19 cellular contexts compared by ENCODE assay signal in genomic region chr12:19474147-19474546, GRCh38. TPM values are rescaled to one million over a fixed set of nuclear protein-coding genes. Genes with fewer than 3 reads are reported as not detected.
DNase-seq lines count a peak whose midpoint lies in the region; ATAC-seq, FAIRE-seq and TF ChIP-seq lines count a peak whose summit lies in the region.
"Had no signal": no experiment of that assay in that cellular context is flagged by ENCODE, and none has a peak within 500 bp of the region (broad histone marks: within the 10 kb centered on the region; RNA-seq: fewer than 3 reads in every experiment).

No MANE protein-coding gene starts in this region.

- H3K27ac ChIP-seq in A549 (no peak overlapping the region), HEK293 (ENCODE audit: extremely low read depth, low read depth, low read length) (no peak overlapping the region)
- H3K27ac ChIP-seq: C4-2B had no signal

- H3K9me3 ChIP-seq in A549 (no peaks in the 10 kb centered on the region), HEK293 (ENCODE audit: control insufficient read depth, insufficient read depth, low read depth, low read length) (no peaks in the 10 kb centered on the region)

- no peak for DNase-seq in A549 (ENCODE audit: low read depth in 1 of 2, low spot score in 1 of 2)
- DNase-seq in sciatic nerve (ENCODE audit: low spot score) = no peak
- DNase-seq in activated naive CD4-positive, alpha-beta T cell treated with anti-CD3 and anti-CD28 coated beads, Interleukin-2, amount 50 U/mL, for 16 hours = no peak
- DNase-seq in iPS-NIHi11 (ENCODE audit: low spot score) = no peak
- no peak for DNase-seq in OCI-M1 (lab: John Stamatoyannopoulos, UW)
- DNase-seq in stimulated activated CD4-positive, alpha-beta T cell treated with anti-CD3 and anti-CD28 coated beads, Interleukin-4, amount 100 ng/mL, for 4 hours = no peak
- DNase-seq: DMS153; EL; H7; KBM-7; NCI-H1436; NCI-H2029; NCI-H2171; NCI-H446; NCI-H69; NK-92 treated with Interleukin-12 subunit alpha and Interleukin-12 subunit beta, amount 100 ng/mL, for 24 hours had no signal

- TF ChIP-seq EP300 in A549 (IDR thresholded peaks at IDR 0.05) = no peak

- POLR2A ChIA-PET in A549 (lab: Yijun Ruan, JAX) = no interaction called here
- POLR2A ChIA-PET in HEK293 (lab: Yijun Ruan, JAX) = no interaction called here

- peaks cover 32 to 45% of the 10 kb centered on the region in 2 experiments for H3K36me3 ChIP-seq in HEK293 (ENCODE audit: control insufficient read depth in 2 of 2, insufficient read depth in 1 of 2, low read length in 2 of 2)

- ATAC-seq in A549 (no peak), sciatic nerve (peak; percentile 56)

- H3K4me2 ChIP-seq in A549 = no peak overlapping the region

- no peaks in the 10 kb centered on the region for H3K4me1 ChIP-seq in A549
- H3K4me1 ChIP-seq in HEK293 (ENCODE audit: control insufficient read depth, insufficient read depth, low read length) = 0 out of 2 replicates have a peak, but pooled peaks cover 3% of the 10 kb centered on the region

- TF ChIP-seq CTCF in A549 (IDR thresholded peaks at IDR 0.05) (no peak), HEK293 (tag by site-specific recombination; IDR thresholded peaks at IDR 0.05) (no peak)

- intact Hi-C loops in sciatic nerve (cut with DNase I) = no loop called here

- no peak for TF ChIP-seq RAD21 in A549 (conservative IDR thresholded peaks at IDR 0.05 in 1 of 2, IDR thresholded peaks at IDR 0.05 in 1 of 2)

- no peak for TF ChIP-seq POLR2A in A549 (IDR thresholded peaks at IDR 0.05; ENCODE audit: low read length)

- CTCF ChIA-PET in A549 (lab: Yijun Ruan, JAX) = no interaction called here
- CTCF ChIA-PET in HEK293 (lab: Yijun Ruan, JAX) = interaction anchor here (0.6 kb wide), 1 partner anchor 26 kb away, joined by 3 read pairs; no protein-coding TSS in a partner anchor

- H3K4me3 ChIP-seq in A549 (no peak overlapping the region), HEK293 (ENCODE audit: low read depth, low read length) (no peak overlapping the region)

- FAIRE-seq in A549 (lab: Jason Lieb, UNC) (peak; percentile 56), endometrium (lab: Jason Lieb, UNC) (peak; percentile 64)

TF ChIP-seq in A549, 52 proteins besides CTCF, POLR2A, EP300 and RAD21 (continues in another document):
- TF ChIP-seq BHLHE40 (IDR thresholded peaks at IDR 0.05; ENCODE audit: low read depth, low read length) (no peak), MAX (IDR thresholded peaks at IDR 0.05) (no peak), JUN (IDR thresholded peaks at IDR 0.05) (no peak), PHF8 (IDR thresholded peaks at IDR 0.05; ENCODE audit: borderline replicate concordance, low read depth) (no peak), HMGXB4 (CRISPR knock-in tag; IDR thresholded peaks at IDR 0.05; ENCODE audit: borderline replicate concordance) (no peak), ZSCAN20 (CRISPR knock-in tag; IDR thresholded peaks at IDR 0.05) (no peak)
- TF ChIP-seq, protein P1, sequence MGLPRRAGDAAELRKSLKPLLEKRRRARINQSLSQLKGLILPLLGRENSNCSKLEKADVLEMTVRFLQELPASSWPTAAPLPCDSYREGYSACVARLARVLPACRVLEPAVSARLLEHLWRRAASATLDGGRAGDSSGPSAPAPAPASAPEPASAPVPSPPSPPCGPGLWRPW (IDR thresholded peaks at IDR 0.05) = no peak

TF ChIP-seq in HEK293, 187 proteins besides CTCF, POLR2A, EP300 and RAD21:
- TF ChIP-seq KLF9 (tag by site-specific recombination; IDR thresholded peaks at IDR 0.05; ENCODE audit: low read depth) (no peak), ZBTB17 (tag by site-specific recombination; IDR thresholded peaks at IDR 0.05) (no peak), ZNF629 (tag by site-specific recombination; IDR thresholded peaks at IDR 0.05) (0 out of 2 replicates have a peak, but pooled peaks have one; percentile 11), PRDM6 (tag by site-specific recombination; IDR thresholded peaks at IDR 0.05) (peak; percentile 70)

RNA-seq across cellular contexts. Expression of gene AEBP2, which starts 34.9 kb away (rescaled TPM):
- 23.5 and 34.5 TPM in 2 replicates for polyA plus RNA-seq in A549 (2011; rRNA removed)
- polyA plus RNA-seq in A549 (2012; cell fraction: cytosol; rRNA removed) = 7.8 and 9.9 TPM in 2 replicates
- polyA plus RNA-seq in A549 (2012; cell fraction: nucleus; rRNA removed) = 2.6 and 5.3 TPM in 2 replicates
- polyA plus RNA-seq in A549 (2017; fragmentation: RNase III; extraction: RNeasy Plus Mini Kit Qiagen cat#74134 plus additional on column Dnase treatment) = 27.3 to 28.8 TPM (median 28.0 TPM) in 3 replicates
- polyA minus RNA-seq in A549 (2011; rRNA and poly(A)+ RNA removed) = 21.6 and 22.2 TPM in 2 replicates
- 57.7 TPM for total RNA-seq in sciatic nerve
